ENCODE assay signal across 9 cellular contexts in genomic region chr12:68559984-68560822, GRCh38. TPM values are rescaled to one million over a fixed set of nuclear protein-coding genes. Genes with fewer than 3 reads are reported as not detected.
DNase-seq lines count a peak whose midpoint lies in the region; ATAC-seq, FAIRE-seq and TF ChIP-seq lines count a peak whose summit lies in the region.
"Had no signal": no experiment of that assay in that cellular context is flagged by ENCODE, and none has a peak within 500 bp of the region (broad histone marks: within the 10 kb centered on the region; RNA-seq: fewer than 3 reads in every experiment).

No MANE protein-coding gene starts in this region.

- no peaks in the 10 kb centered on the region for H3K79me1 ChIP-seq in H1 (ENCODE audit: low read depth, low read length)

- H3K27ac Mint-ChIP-seq in activated CD4-positive, alpha-beta memory T cell treated with anti-CD3 and anti-CD28 coated beads, Interleukin-2, amount 10 ng/mL, durations not matched to agents 7 days and 5 days, result no peak overlapping the region

- peaks cover 2% of the 10 kb centered on the region for H3K9me3 Mint-ChIP-seq in activated CD4-positive, alpha-beta memory T cell treated with anti-CD3 and anti-CD28 coated beads, Interleukin-2, amount 10 ng/mL, durations not matched to agents 7 days and 5 days

- H3K4me3 ChIP-seq in H1 (ENCODE audit: extremely low read depth in 1 of 4, insufficient read depth in 2 of 4, low read depth in 3 of 4, low read length in 4 of 4), result no peak overlapping the region

- no peak overlapping the region; the same call in 1 of the 2 replicates for H2BK15ac ChIP-seq in H1 (ENCODE audit: low read length)

- H2BK12ac ChIP-seq in H1 (ENCODE audit: low read depth, low read length), result peak overlapping the region; percentile 5; the same call in 1 of the 2 replicates

- POLR2A ChIA-PET in H1 (lab: Charles Lee; ENCODE audit: partially characterized antibody), result interaction anchor here (1.1 to 1.2 kb wide), 2 partner anchors 9 to 201 kb away, joined by 3 read pairs; no protein-coding TSS in a partner anchor
- POLR2A ChIA-PET in activated CD4-positive, alpha-beta memory T cell treated with anti-CD3 and anti-CD28 coated beads, Interleukin-2, amount 10 ng/mL, durations not matched to agents 7 days and 5 days (lab: Charles Lee), result no interaction called here

- H3K27ac ChIP-seq in H1 (ENCODE audit: low read depth, low read length), result no peak overlapping the region

- ATAC-seq in GM18520 (IDR thresholded peaks at IDR 0.05; ENCODE audit: unreplicated experiment) (no peak), HG02970 (IDR thresholded peaks at IDR 0.05; ENCODE audit: low FRiP score, unreplicated experiment) (no peak)

- no peak overlapping the region for H3K4ac ChIP-seq in H1 (replicated peaks; ENCODE audit: insufficient read length, low read depth, low read length)

- peaks cover 2 to 7% (median 6%) of the 10 kb centered on the region in 4 experiments; a peak in 5 of 7 replicates for H3K4me1 ChIP-seq in H1 (replicated peaks in 1 of 4; ENCODE audit: control insufficient read depth in 3 of 4, insufficient read depth in 4 of 4, low read length in 3 of 4)

- H4K20me1 ChIP-seq in H1 (replicated peaks in 1 of 2; ENCODE audit: control insufficient read depth in 1 of 2, insufficient read depth in 2 of 2, low read length in 2 of 2), result no peaks in the 10 kb centered on the region

- no peak overlapping the region for H4K8ac ChIP-seq in H1 (ENCODE audit: extremely low read depth, insufficient read depth, low read length)

- H2BK120ac ChIP-seq in H1 (replicated peaks; ENCODE audit: low read depth, low read length), result no peak overlapping the region

- peak overlapping the region; percentile 38 for H4K91ac ChIP-seq in H1 (replicated peaks; ENCODE audit: insufficient read length, low read length)

- no peak for TF ChIP-seq EP300 in H1 (IDR thresholded peaks at IDR 0.05; ENCODE audit: borderline replicate concordance in 1 of 2, low read depth in 2 of 2, low read length in 2 of 2)

- peaks cover 2% of the 10 kb centered on the region; the same call in 1 of the 2 replicates for H3K23me2 ChIP-seq in H1 (ENCODE audit: low read depth, low read length)

- no peak overlapping the region for H2BK20ac ChIP-seq in H1 (ENCODE audit: low read length)

- H3K27me3 ChIP-seq in H1 (replicated peaks in 1 of 4; ENCODE audit: control insufficient read depth in 3 of 4, extremely low read depth in 1 of 4, insufficient read depth in 3 of 4, low read length in 3 of 4), result no peaks in the 10 kb centered on the region

- peak overlapping the region; percentile 81 for H2AFZ ChIP-seq in H1 (ENCODE audit: low read length)

- H3K4me1 Mint-ChIP-seq in activated CD4-positive, alpha-beta memory T cell treated with anti-CD3 and anti-CD28 coated beads, Interleukin-2, amount 10 ng/mL, durations not matched to agents 7 days and 5 days, result peaks cover 27% of the 10 kb centered on the region

- H2AK5ac ChIP-seq in H1 (ENCODE audit: low read depth, low read length), result no peak overlapping the region

- no peak overlapping the region for H3K14ac ChIP-seq in H1 (ENCODE audit: insufficient read length)

- H3K36me3 Mint-ChIP-seq in activated CD4-positive, alpha-beta memory T cell treated with anti-CD3 and anti-CD28 coated beads, Interleukin-2, amount 10 ng/mL, durations not matched to agents 7 days and 5 days (ENCODE audit: low read depth), result no peaks in the 10 kb centered on the region

- TF ChIP-seq CTCF in H1 (IDR thresholded peaks at IDR 0.05; ENCODE audit: control extremely low read depth in 1 of 3, insufficient read depth in 1 of 3, low read depth in 1 of 3, low read length in 3 of 3), result no peak

- DNase-seq in EL (peak; percentile 51), NOMO-1 treated with DMSO at 0.1 percent for 48 hours (lab: John Stamatoyannopoulos, UW; ENCODE audit: unreplicated experiment) (peak; percentile 80), H1 (ENCODE audit: low read depth in 1 of 2, low spot score in 2 of 2) (no peak), mucosa of gallbladder (ENCODE audit: low spot score) (peak; percentile 10), foreskin melanocyte (no peak)
- no peak for DNase-seq in activated CD4-positive, alpha-beta memory T cell treated with anti-CD3 and anti-CD28 coated beads, Interleukin-2, amount 10 ng/mL, durations not matched to agents 7 days and 5 days
- DNase-seq: NCI-H146 had no signal

- FAIRE-seq in H1 (lab: Jason Lieb, UNC), result no peak

- 72% methylated on average over 7 of the region's 7 CpGs; no CpG with 5 or more reads in 1 of the 2 experiments for WGBS in H1 (ENCODE audit: extremely low coverage in 1 of 2, insufficient coverage in 1 of 2, insufficient read length in 1 of 2, insufficient replicate concordance in 2 of 2, low coverage in 1 of 2, low lambda C conversion rate in 2 of 2, missing lambda C conversion rate in 1 of 2), 2 experiments

- H3K36me3 ChIP-seq in H1 (ENCODE audit: control insufficient read depth in 2 of 4, insufficient read depth in 4 of 4, low read length in 3 of 4), result no peaks in the 10 kb centered on the region

- H3K4me2 ChIP-seq in H1 (ENCODE audit: insufficient read depth in 1 of 2, low read depth in 2 of 2, low read length in 2 of 2), result peak overlapping the region in 1 of 2 experiments; percentile 21; a peak in 1 of 4 replicates

- H3K56ac ChIP-seq in H1 (replicated peaks; ENCODE audit: insufficient read length, low read depth, low read length), result no peak overlapping the region

- H3K23ac ChIP-seq in H1 (ENCODE audit: insufficient read length), result no peak overlapping the region

- no peak overlapping the region for H3K4me3 Mint-ChIP-seq in activated CD4-positive, alpha-beta memory T cell treated with anti-CD3 and anti-CD28 coated beads, Interleukin-2, amount 10 ng/mL, durations not matched to agents 7 days and 5 days

- no peak for TF ChIP-seq POLR2A in H1 (IDR thresholded peaks at IDR 0.05; ENCODE audit: control extremely low read depth in 1 of 2, low read depth in 2 of 2, low read length in 2 of 2)

- no peak overlapping the region for H4K5ac ChIP-seq in H1 (ENCODE audit: insufficient read length, low read depth, low read length)

- peak overlapping the region; percentile 3; the same call in 1 of the 2 replicates for H3K18ac ChIP-seq in H1 (ENCODE audit: extremely low read depth, low read length)

- H3K9me3 ChIP-seq in H1 (ENCODE audit: insufficient read depth in 2 of 2, low read depth in 1 of 2, low read length in 1 of 2), result no peaks in the 10 kb centered on the region

- H3K79me2 ChIP-seq in H1 (ENCODE audit: control insufficient read depth in 1 of 2, insufficient read depth in 2 of 2, low read length in 2 of 2), result no peaks in the 10 kb centered on the region

- H3K9ac ChIP-seq in H1 (replicated peaks in 1 of 4; ENCODE audit: extremely low read depth in 1 of 4, low read depth in 3 of 4, low read length in 3 of 4), result no peak overlapping the region

- peaks cover 8% of the 10 kb centered on the region for H3K27me3 Mint-ChIP-seq in activated CD4-positive, alpha-beta memory T cell treated with anti-CD3 and anti-CD28 coated beads, Interleukin-2, amount 10 ng/mL, durations not matched to agents 7 days and 5 days

- CTCF ChIA-PET in H1 (lab: Charles Lee; ENCODE audit: partially characterized antibody), result interaction anchor here (0.7 to 1.9 kb wide), 3 partner anchors 8 to 21 kb away, joined by 3 to 6 read pairs (median 3); no protein-coding TSS in a partner anchor
- CTCF ChIA-PET in activated CD4-positive, alpha-beta memory T cell treated with anti-CD3 and anti-CD28 coated beads, Interleukin-2, amount 10 ng/mL, durations not matched to agents 7 days and 5 days (lab: Charles Lee), result no interaction called here

- H2BK5ac ChIP-seq in H1 (ENCODE audit: low read depth, low read length), result no peak overlapping the region; the same call in 1 of the 2 replicates

- no peak for TF ChIP-seq RAD21 in H1 (IDR thresholded peaks at IDR 0.05 in 1 of 2, conservative IDR thresholded peaks at IDR 0.05 in 1 of 2; ENCODE audit: low read depth in 2 of 2, low read length in 2 of 2)

TF ChIP-seq in H1, 55 proteins besides CTCF, POLR2A, EP300 and RAD21:
- TF ChIP-seq POU5F1 (IDR thresholded peaks at IDR 0.05; ENCODE audit: low read depth, low read length), result no peak
- TF ChIP-seq CBX5 (IDR thresholded peaks at IDR 0.05; ENCODE audit: low read depth, low read length), result no peak
- TF ChIP-seq TAF7 (optimal IDR thresholded peaks at IDR 0.05; ENCODE audit: borderline replicate concordance, low read depth, low read length), result no peak
- TF ChIP-seq CHD2 (IDR thresholded peaks at IDR 0.05; ENCODE audit: low read length), result no peak
- TF ChIP-seq BACH1 (IDR thresholded peaks at IDR 0.05; ENCODE audit: low read length), result no peak
- TF ChIP-seq ASH2L (IDR thresholded peaks at IDR 0.05; ENCODE audit: low read length), result no peak
- no peak for TF ChIP-seq KDM5A (IDR thresholded peaks at IDR 0.05; ENCODE audit: low read length)
- no peak for TF ChIP-seq NANOG (IDR thresholded peaks at IDR 0.05; ENCODE audit: insufficient read depth, low read depth, low read length, poor library complexity, severe bottlenecking)
- TF ChIP-seq SRF (IDR thresholded peaks at IDR 0.05; ENCODE audit: low read depth, low read length), result no peak
- no peak for TF ChIP-seq CEBPB (IDR thresholded peaks at IDR 0.05; ENCODE audit: low read depth, low read length)
- TF ChIP-seq KDM4A (IDR thresholded peaks at IDR 0.05; ENCODE audit: low read depth, low read length, severe bottlenecking), result no peak

RNA-seq across cellular contexts. Expression of gene RAP1B, which starts 50.5 kb away (rescaled TPM):
- total RNA-seq in H1 (2021; fragmentation: NEBNext Ultra II Directional; extraction: Animal tissue kit (Norgen Biotek cat#: 25700)), result 101 and 112 TPM in 2 replicates
- polyA plus RNA-seq in H1 (2011; rRNA removed), result 40.7 and 61.4 TPM in 2 replicates
- polyA plus RNA-seq in H1 (2011; cell fraction: cytosol; rRNA removed), result 91.1 TPM
- polyA plus RNA-seq in H1 (2011; cell fraction: nucleus; rRNA removed), result 23.7 TPM
- 65.1 to 97.1 TPM (median 84.6 TPM) in 4 replicates for polyA plus RNA-seq in H1 (2012, experiment 1 of 2)
- 9.2 TPM for polyA plus RNA-seq in H1 (2012, experiment 2 of 2)
- polyA plus RNA-seq in H1 (2013, experiment 1 of 2), result 72.6 TPM
- 78.4 TPM for polyA plus RNA-seq in H1 (2013, experiment 2 of 2)
- 28.6 and 46.4 TPM in 2 replicates for polyA minus RNA-seq in H1 (2011; rRNA and poly(A)+ RNA removed)
- polyA minus RNA-seq in H1 (2011; cell fraction: cytosol; rRNA and poly(A)+ RNA removed), result 65.5 TPM
- polyA minus RNA-seq in H1 (2011; cell fraction: nucleus; rRNA and poly(A)+ RNA removed), result 44.8 TPM
- 111 TPM for total RNA-seq in mucosa of gallbladder
- total RNA-seq in activated CD4-positive, alpha-beta memory T cell treated with anti-CD3 and anti-CD28 coated beads, Interleukin-2, amount 10 ng/mL, durations not matched to agents 7 days and 5 days, result 100 to 1,000 TPM; 290 to 291 TPM

Comparison
In these comparisons a context has a peak if more than half of its experiments do, and no peak if none do; other contexts are left out.
1. DNase-seq: peak in EL (single experiment), NOMO-1 treated with DMSO at 0.1 percent for 48 hours (single experiment) and mucosa of gallbladder (single experiment); none in H1 (0 of 2), activated CD4-positive, alpha-beta memory T cell treated with anti-CD3 and anti-CD28 coated beads, Interleukin-2, amount 10 ng/mL, durations not matched to agents 7 days and 5 days (single experiment) and foreskin melanocyte (single experiment).